Comparison of ENCODE assay signal across 1 cellular context in the genomic region with DNA sequence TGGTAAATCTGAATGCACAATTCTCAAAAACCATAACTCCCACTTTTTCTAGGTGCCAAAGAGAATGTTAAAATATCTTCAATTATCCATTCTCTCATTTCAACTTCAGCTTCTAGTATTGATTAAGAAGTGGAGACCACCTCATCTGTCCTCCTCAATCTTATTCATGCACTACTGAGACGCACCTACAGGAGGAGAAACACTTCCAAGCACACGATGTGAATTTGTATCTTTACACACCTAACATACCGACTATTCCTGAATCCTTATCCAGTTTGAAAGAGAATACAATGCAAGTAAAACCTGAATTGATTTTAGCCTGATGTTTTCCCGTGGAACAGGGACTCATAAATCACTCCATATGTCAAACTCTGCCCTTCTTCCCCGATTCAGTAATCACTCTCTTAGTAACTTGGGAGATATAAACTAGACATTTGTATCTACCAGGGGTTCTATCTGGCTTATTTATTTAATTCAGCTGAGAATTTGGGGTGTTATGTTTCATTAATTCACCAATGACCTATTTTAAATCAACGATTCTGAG.
TF ChIP-seq lines count a peak whose summit lies in the region.

No MANE protein-coding gene starts in this region.

TF ChIP-seq in SK-N-SH treated with all-trans-retinoic acid at 6 μM for 48 hours, 23 proteins besides CTCF, POLR2A, EP300 and RAD21 (continued from another document):
- TF ChIP-seq CSRNP3 (CRISPR knock-in tag; IDR thresholded peaks at IDR 0.05) (no peak), SNAI2 (CRISPR knock-in tag; IDR thresholded peaks at IDR 0.05) (no peak), ESRRG (CRISPR knock-in tag; IDR thresholded peaks at IDR 0.05) (no peak), GLIS3 (CRISPR knock-in tag; IDR thresholded peaks at IDR 0.05) (no peak), PPARA (CRISPR knock-in tag; IDR thresholded peaks at IDR 0.05; ENCODE audit: borderline replicate concordance) (no peak), ZNF8 (CRISPR knock-in tag; IDR thresholded peaks at IDR 0.05) (no peak)
